ENCODE assay signal across 1 cellular context in the genomic region with DNA sequence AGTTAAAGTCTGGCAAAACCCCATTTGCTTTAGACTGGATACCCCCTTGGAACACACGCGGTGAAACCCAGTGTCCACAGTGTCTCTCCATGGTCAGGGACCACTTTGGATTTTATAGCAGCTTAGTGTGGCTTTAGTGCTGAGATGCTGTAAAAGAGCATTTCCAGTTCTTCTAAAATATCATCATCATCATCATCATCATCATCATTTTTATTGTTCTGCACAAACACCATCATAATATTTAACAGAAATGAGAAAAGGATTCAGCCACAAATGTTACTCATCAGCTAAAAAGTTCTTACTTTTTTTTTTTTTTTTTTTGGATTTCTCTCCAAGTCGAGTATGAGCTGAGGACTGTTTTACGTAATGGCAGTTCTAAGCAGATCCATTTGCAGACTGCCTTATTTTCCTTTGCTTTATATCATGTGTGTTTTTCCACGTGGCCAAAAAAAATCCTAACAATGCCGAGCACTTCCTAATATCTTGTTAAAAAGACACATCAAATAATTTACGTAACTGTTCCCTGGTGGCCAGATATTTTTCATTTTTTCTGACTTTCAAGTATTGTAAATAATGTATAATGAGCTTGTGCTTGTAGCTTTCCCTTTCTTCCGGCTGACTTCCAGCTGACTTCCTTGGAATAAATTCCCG.
TF ChIP-seq lines count a peak whose summit lies in the region.

No MANE protein-coding gene starts in this region.

TF ChIP-seq in A549, 52 proteins besides CTCF, POLR2A, EP300 and RAD21 (continued from another document):
- TF ChIP-seq, protein P1, sequence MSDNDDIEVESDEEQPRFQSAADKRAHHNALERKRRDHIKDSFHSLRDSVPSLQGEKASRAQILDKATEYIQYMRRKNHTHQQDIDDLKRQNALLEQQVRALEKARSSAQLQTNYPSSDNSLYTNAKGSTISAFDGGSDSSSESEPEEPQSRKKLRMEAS (IDR thresholded peaks at IDR 0.05): no peak
- no peak for TF ChIP-seq GATA3 (IDR thresholded peaks at IDR 0.05; ENCODE audit: borderline replicate concordance)
- TF ChIP-seq ELK1 (IDR thresholded peaks at IDR 0.05; ENCODE audit: low read depth, low read length): no peak
- no peak for TF ChIP-seq SREBF2 (IDR thresholded peaks at IDR 0.05)
- no peak for TF ChIP-seq TP53 (CRISPR knock-in tag; IDR thresholded peaks at IDR 0.05)
- TF ChIP-seq, protein P2, sequence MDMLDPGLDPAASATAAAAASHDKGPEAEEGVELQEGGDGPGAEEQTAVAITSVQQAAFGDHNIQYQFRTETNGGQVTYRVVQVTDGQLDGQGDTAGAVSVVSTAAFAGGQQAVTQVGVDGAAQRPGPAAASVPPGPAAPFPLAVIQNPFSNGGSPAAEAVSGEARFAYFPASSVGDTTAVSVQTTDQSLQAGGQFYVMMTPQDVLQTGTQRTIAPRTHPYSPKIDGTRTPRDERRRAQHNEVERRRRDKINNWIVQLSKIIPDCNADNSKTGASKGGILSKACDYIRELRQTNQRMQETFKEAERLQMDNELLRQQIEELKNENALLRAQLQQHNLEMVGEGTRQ (IDR thresholded peaks at IDR 0.05): no peak
- no peak for TF ChIP-seq FOSB (CRISPR knock-in tag; IDR thresholded peaks at IDR 0.05)
TF ChIP-seq in A549: peak in this region for 0.
